In the genomic region with DNA sequence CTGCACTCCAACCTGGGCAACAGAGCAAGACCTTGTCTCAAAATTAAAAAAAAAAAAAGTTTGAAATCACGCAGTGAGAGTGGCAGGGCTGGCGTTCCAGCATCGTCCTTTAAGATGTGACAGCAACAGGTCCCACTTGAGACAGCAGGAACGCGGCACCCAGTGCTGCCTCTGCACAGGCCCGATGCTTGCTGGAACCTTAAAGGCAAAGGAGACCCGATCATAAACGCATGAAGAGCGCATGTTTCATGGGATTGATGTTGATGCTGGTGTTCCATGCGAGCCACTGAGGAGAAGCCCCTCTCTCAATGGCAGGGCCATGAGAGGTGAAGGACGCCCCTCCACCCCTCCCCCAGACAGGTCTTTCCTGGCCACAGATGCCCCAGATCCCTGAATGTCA, we compare ENCODE assay signal across 26 cellular contexts. TPM values are rescaled to one million over a fixed set of nuclear protein-coding genes. Genes with fewer than 3 reads are reported as not detected.
"Had no signal": no experiment of that assay in that cellular context is flagged by ENCODE, and none has a peak within 500 bp of the region (broad histone marks: within the 10 kb centered on the region; RNA-seq: fewer than 3 reads in every experiment).

No MANE protein-coding gene starts in this region.

- H3K36me3 ChIP-seq: WERI-Rb-1 had no signal

- ATAC-seq: activated CD4-positive, alpha-beta T cell treated with anti-CD3 and anti-CD28 coated beads for 36 hours; activated T-helper 17 cell treated with anti-CD3 and anti-CD28 coated beads, Interleukin-2, amount 50 U/mL, for 72 hours had no signal

- H3K27ac ChIP-seq: WERI-Rb-1 had no signal

- DNase-seq: activated CD4-positive, alpha-beta memory T cell treated with anti-CD3 and anti-CD28 coated beads, Interleukin-2, amount 10 ng/mL, durations not matched to agents 7 days and 5 days; activated CD4-positive, alpha-beta T cell treated with anti-CD3 and anti-CD28 coated beads for 36 hours; activated CD4-positive, alpha-beta T cell treated with anti-CD3 and anti-CD28 coated beads, Interleukin-2, amount 50 U/mL, for 1 hour; activated gamma-delta T cell; activated naive CD4-positive, alpha-beta T cell treated with anti-CD3 and anti-CD28 coated beads for 36 hours; activated T-cell treated with anti-CD3 and anti-CD28 coated beads for 4 hours; activated T-cell treated with anti-CD3 and anti-CD28 coated beads, Interleukin-2, amount 50 U/mL, for 48 hours; amygdala; cerebellar nuclear complex; Karpas-422; MM.1S; NCI-H1105; NCI-H1436; NCI-H1694 treated with DMSO at 0.1 percent for 48 hours; NCI-H2081; NCI-H510A treated with DMSO at 0.1 percent for 48 hours; NCI-H69; NK-92 treated with Interleukin-12 subunit alpha and Interleukin-12 subunit beta, amount 100 ng/mL, for 24 hours; SIG-M5; T-helper 1 cell had no signal

- FAIRE-seq: astrocyte, RCC 7860 had no signal

RNA-seq across cellular contexts. Expression of gene ALPI, which starts 17.9 kb away (rescaled TPM):
- total RNA-seq: activated CD4-positive, alpha-beta memory T cell treated with anti-CD3 and anti-CD28 coated beads, Interleukin-2, amount 10 ng/mL, durations not matched to agents 7 days and 5 days; activated CD4-positive, alpha-beta T cell treated with anti-CD3 and anti-CD28 coated beads for 36 hours; activated CD8-positive, alpha-beta memory T cell treated with anti-CD3 and anti-CD28 coated beads for 36 hours; activated naive CD4-positive, alpha-beta T cell treated with anti-CD3 and anti-CD28 coated beads for 36 hours; activated T-helper 17 cell treated with anti-CD3 and anti-CD28 coated beads, Interleukin-2, amount 50 U/mL, for 72 hours; astrocyte; T-helper 2 cell treated with Interferon-gamma antibody and Interleukin-4, amounts not matched to agents 100 ng/mL and 5 ng/mL, for 36 hours had no signal

RNA-seq across cellular contexts. Expression of gene ALPG, which starts 31.4 kb away (rescaled TPM):
- total RNA-seq: activated CD4-positive, alpha-beta memory T cell treated with anti-CD3 and anti-CD28 coated beads, Interleukin-2, amount 10 ng/mL, durations not matched to agents 7 days and 5 days; activated CD4-positive, alpha-beta T cell treated with anti-CD3 and anti-CD28 coated beads for 36 hours; activated CD8-positive, alpha-beta memory T cell treated with anti-CD3 and anti-CD28 coated beads for 36 hours; activated naive CD4-positive, alpha-beta T cell treated with anti-CD3 and anti-CD28 coated beads for 36 hours; activated T-helper 17 cell treated with anti-CD3 and anti-CD28 coated beads, Interleukin-2, amount 50 U/mL, for 72 hours; T-helper 2 cell treated with Interferon-gamma antibody and Interleukin-4, amounts not matched to agents 100 ng/mL and 5 ng/mL, for 36 hours had no signal

RNA-seq across cellular contexts. Expression of gene ECEL1, which starts 49.6 kb away (rescaled TPM):
- total RNA-seq: activated CD4-positive, alpha-beta memory T cell treated with anti-CD3 and anti-CD28 coated beads, Interleukin-2, amount 10 ng/mL, durations not matched to agents 7 days and 5 days; activated T-helper 17 cell treated with anti-CD3 and anti-CD28 coated beads, Interleukin-2, amount 50 U/mL, for 72 hours had no signal

RNA-seq across cellular contexts. Expression of gene ALPP, which starts 59.5 kb away (rescaled TPM):
- total RNA-seq: activated CD4-positive, alpha-beta memory T cell treated with anti-CD3 and anti-CD28 coated beads, Interleukin-2, amount 10 ng/mL, durations not matched to agents 7 days and 5 days; activated CD4-positive, alpha-beta T cell treated with anti-CD3 and anti-CD28 coated beads for 36 hours; activated CD8-positive, alpha-beta memory T cell treated with anti-CD3 and anti-CD28 coated beads for 36 hours; activated naive CD4-positive, alpha-beta T cell treated with anti-CD3 and anti-CD28 coated beads for 36 hours; T-helper 2 cell treated with Interferon-gamma antibody and Interleukin-4, amounts not matched to agents 100 ng/mL and 5 ng/mL, for 36 hours had no signal
